10 cellular contexts compared by ENCODE assay signal in the genomic region with DNA sequence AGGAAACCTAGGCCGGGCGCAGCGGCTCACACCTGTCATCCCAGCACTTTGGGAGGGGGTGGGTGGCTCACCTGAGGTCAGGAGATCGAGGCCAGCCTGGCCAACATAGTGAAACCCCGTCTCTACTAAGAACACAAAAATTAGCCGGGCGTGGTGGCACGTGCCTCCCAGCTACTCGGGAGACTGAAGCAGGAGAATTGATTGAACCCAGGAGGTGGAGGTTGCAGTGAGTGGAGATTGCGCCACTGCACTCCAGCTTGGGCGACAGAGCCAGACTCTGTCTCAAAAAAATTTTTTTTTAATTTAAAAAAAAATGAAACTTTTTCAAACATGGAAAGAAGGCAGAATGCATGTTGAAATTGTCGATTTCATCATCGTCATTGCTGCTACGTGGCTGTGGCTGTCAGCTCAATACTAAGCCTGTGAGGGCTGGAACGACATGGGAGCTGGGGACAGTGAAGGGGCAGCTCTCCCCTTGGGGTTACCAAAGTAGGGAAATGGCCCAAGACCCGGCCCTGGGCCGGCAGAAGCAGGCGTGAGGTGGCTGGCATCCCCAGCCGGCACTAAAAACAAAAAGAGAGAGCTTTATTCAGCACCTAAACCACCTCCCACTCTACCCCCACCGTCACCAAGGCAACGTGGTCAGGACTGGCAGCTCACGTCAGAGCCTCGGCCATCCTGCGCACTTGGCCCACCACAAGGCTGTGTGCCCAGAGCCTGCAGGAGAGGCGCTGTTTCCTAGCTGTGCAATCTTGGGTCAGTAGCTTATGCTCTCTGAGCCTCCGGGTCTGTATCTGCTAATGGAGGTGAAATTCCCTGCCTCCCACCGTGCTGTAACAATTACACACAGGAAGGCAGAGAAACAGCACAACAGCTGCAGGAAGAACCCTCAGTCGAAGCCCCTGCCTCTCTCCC. TPM values are rescaled to one million over a fixed set of nuclear protein-coding genes. Genes with fewer than 3 reads are reported as not detected.
DNase-seq lines count a peak whose midpoint lies in the region; ATAC-seq and TF ChIP-seq lines count a peak whose summit lies in the region.
"Had no signal": no experiment of that assay in that cellular context is flagged by ENCODE, and none has a peak within 500 bp of the region (broad histone marks: within the 10 kb centered on the region; RNA-seq: fewer than 3 reads in every experiment).

No MANE protein-coding gene starts in this region.

- in situ Hi-C loops in G401 (cut with HindIII; ENCODE audit: low sequenced_read_pairs) = no loop called here

- TF ChIP-seq CTCF in WTC11 (IDR thresholded peaks at IDR 0.05) (no peak), fibroblast of lung (conservative IDR thresholded peaks at IDR 0.05 in 1 of 2, IDR thresholded peaks at IDR 0.05 in 1 of 2; ENCODE audit: low read depth in 1 of 2, low read length in 2 of 2) (no peak)

- H3K9ac ChIP-seq in fibroblast of lung (ENCODE audit: insufficient read depth, low read length) = no peak overlapping the region

- no peak overlapping the region for H3K4me3 ChIP-seq in fibroblast of lung (replicated peaks in 1 of 4; ENCODE audit: control extremely low read depth in 1 of 4, insufficient read depth in 1 of 4, low read depth in 3 of 4, low read length in 4 of 4)
- H3K4me3 ChIP-seq: pancreas had no signal

- H3K9me3 Mint-ChIP-seq in WTC11 = no peaks in the 10 kb centered on the region

- H3K4me3 Mint-ChIP-seq in WTC11 = no peak overlapping the region

- DNase-seq in G401 (ENCODE audit: low spot score) = peak; percentile 80
- DNase-seq in WTC11 (ENCODE audit: low spot score) = peak; percentile 64
- DNase-seq in fibroblast of lung (ENCODE audit: low read depth in 2 of 2) = peak; percentile 80 to 89
- no peak for DNase-seq in sciatic nerve (ENCODE audit: low spot score)
- DNase-seq in NCI-H2107 (lab: John Stamatoyannopoulos, UW) = no peak
- DNase-seq in NCI-H2196 treated with DMSO at 0.1 percent for 48 hours (lab: John Stamatoyannopoulos, UW; ENCODE audit: unreplicated experiment) = no peak
- DNase-seq in RKO (ENCODE audit: low spot score) = no peak
- DNase-seq: pancreas had no signal

- no peaks in the 10 kb centered on the region for H3K79me2 ChIP-seq in fibroblast of lung (ENCODE audit: control insufficient read depth, insufficient read depth, low read length)

- ATAC-seq in WTC11 (peak; percentile 93), sciatic nerve (peak; percentile 67), GM18517 (IDR thresholded peaks at IDR 0.05; ENCODE audit: unreplicated experiment) (no peak)

- CTCF ChIA-PET in WTC11 (lab: Charles Lee) = interaction anchor here (0.6 to 1.8 kb wide), 13 partner anchors 8 to 476 kb away, joined by 3 to 23 read pairs (median 3); no protein-coding TSS in a partner anchor

- H3K4me2 ChIP-seq in fibroblast of lung (ENCODE audit: extremely low read depth, insufficient read depth, low read length) = no peak overlapping the region

- POLR2A ChIA-PET in WTC11 (lab: Charles Lee) = interaction anchor here (1.2 kb wide), 1 partner anchor 31 kb away, joined by 4 read pairs; the partner anchor contains the start of gene AGPAT4

- H3K36me3 Mint-ChIP-seq in WTC11 = peaks cover 9% of the 10 kb centered on the region

- H2AFZ ChIP-seq in fibroblast of lung (ENCODE audit: low read length) = no peak overlapping the region

- H3K4me1 ChIP-seq in fibroblast of lung (ENCODE audit: control insufficient read depth, extremely low read depth, insufficient read depth, low read length) = no peaks in the 10 kb centered on the region
- H3K4me1 ChIP-seq: pancreas had no signal

- H3K9me3 ChIP-seq in fibroblast of lung (ENCODE audit: control insufficient read depth, insufficient read depth, low read depth, low read length) = no peaks in the 10 kb centered on the region
- H3K9me3 ChIP-seq: pancreas had no signal

- H3K36me3 ChIP-seq in fibroblast of lung (ENCODE audit: control insufficient read depth, insufficient read depth, low read length) = no peaks in the 10 kb centered on the region
- H3K36me3 ChIP-seq: pancreas had no signal

- peaks cover 47% of the 10 kb centered on the region for H3K4me1 Mint-ChIP-seq in WTC11

- H3K27me3 Mint-ChIP-seq in WTC11 (ENCODE audit: low read depth) = no peaks in the 10 kb centered on the region

- intact Hi-C loops in sciatic nerve (cut with DNase I) = no loop called here

- no peak overlapping the region for H3K27ac ChIP-seq in fibroblast of lung (ENCODE audit: insufficient read depth, low read length)
- H3K27ac ChIP-seq: pancreas, RWPE1 had no signal

- H3K27ac Mint-ChIP-seq in WTC11 = 0 out of 2 replicates have a peak overlapping the region, but pooled peaks have one; percentile 75

- no peaks in the 10 kb centered on the region for H4K20me1 ChIP-seq in fibroblast of lung (ENCODE audit: control insufficient read depth, extremely low read depth, insufficient read depth, low read length)

- H3K27me3 ChIP-seq in fibroblast of lung (ENCODE audit: control insufficient read depth, insufficient read depth, low read length) = no peaks in the 10 kb centered on the region
- H3K27me3 ChIP-seq: pancreas had no signal

TF ChIP-seq in WTC11, 78 proteins besides CTCF, POLR2A, EP300 and RAD21 (continues in another document):
- TF ChIP-seq ZSCAN18 (CRISPR knock-in tag; IDR thresholded peaks at IDR 0.05) = peak; percentile 66; the same call in 1 of the 2 replicates
- no peak for TF ChIP-seq SOX15 (CRISPR knock-in tag; IDR thresholded peaks at IDR 0.05)
- no peak for TF ChIP-seq TCF7 (CRISPR knock-in tag; IDR thresholded peaks at IDR 0.05; ENCODE audit: low read depth)
- peak; percentile 99 for TF ChIP-seq ZNF121 (CRISPR knock-in tag; IDR thresholded peaks at IDR 0.05)
- no peak for TF ChIP-seq OVOL2 (CRISPR knock-in tag; IDR thresholded peaks at IDR 0.05; ENCODE audit: borderline replicate concordance)
- TF ChIP-seq E2F5 (CRISPR knock-in tag; IDR thresholded peaks at IDR 0.05) = no peak
- peak; percentile 72; the same call in 1 of the 2 replicates for TF ChIP-seq TEAD1 (CRISPR knock-in tag; IDR thresholded peaks at IDR 0.05)
- TF ChIP-seq, protein P1, sequence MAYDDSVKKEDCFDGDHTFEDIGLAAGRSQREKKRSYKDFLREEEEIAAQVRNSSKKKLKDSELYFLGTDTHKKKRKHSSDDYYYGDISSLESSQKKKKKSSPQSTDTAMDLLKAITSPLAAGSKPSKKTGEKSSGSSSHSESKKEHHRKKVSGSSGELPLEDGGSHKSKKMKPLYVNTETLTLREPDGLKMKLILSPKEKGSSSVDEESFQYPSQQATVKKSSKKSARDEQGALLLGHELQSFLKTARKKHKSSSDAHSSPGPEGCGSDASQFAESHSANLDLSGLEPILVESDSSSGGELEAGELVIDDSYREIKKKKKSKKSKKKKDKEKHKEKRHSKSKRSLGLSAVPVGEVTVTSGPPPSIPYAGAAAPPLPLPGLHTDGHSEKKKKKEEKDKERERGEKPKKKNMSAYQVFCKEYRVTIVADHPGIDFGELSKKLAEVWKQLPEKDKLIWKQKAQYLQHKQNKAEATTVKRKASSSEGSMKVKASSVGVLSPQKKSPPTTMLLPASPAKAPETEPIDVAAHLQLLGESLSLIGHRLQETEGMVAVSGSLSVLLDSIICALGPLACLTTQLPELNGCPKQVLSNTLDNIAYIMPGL (CRISPR knock-in tag; IDR thresholded peaks at IDR 0.05) = no peak
- peak; percentile 91 for TF ChIP-seq GTF2I (CRISPR knock-in tag; conservative IDR thresholded peaks at IDR 0.05)
- TF ChIP-seq IRF2 (CRISPR knock-in tag; IDR thresholded peaks at IDR 0.05; ENCODE audit: borderline replicate concordance, low read depth) = no peak
- no peak for TF ChIP-seq ZNF423 (CRISPR knock-in tag; IDR thresholded peaks at IDR 0.05)
- no peak for TF ChIP-seq ZNF281 (CRISPR knock-in tag; IDR thresholded peaks at IDR 0.05)

RNA-seq across cellular contexts. Expression of gene AGPAT4, which starts 30.8 kb away (rescaled TPM):
- total RNA-seq in G401 (2014; rRNA removed; shearing (Covaris generic)) = 3.6 TPM in 2 replicates
- 19.7 to 27.4 TPM (median 25.3 TPM) in 3 replicates for total RNA-seq in WTC11 (2021)
- total RNA-seq in fibroblast of lung = 6.9 and 8.4 TPM in 2 replicates
- 4.7 and 5.0 TPM in 2 replicates for polyA plus RNA-seq in fibroblast of lung
- polyA plus RNA-seq in fibroblast of lung (2012) = 3.0 and 3.9 TPM in 2 replicates
- polyA minus RNA-seq in fibroblast of lung (ENCODE audit: low replicate concordance) = 2.6 and 2.8 TPM in 2 replicates
- 25.7 TPM for total RNA-seq in sciatic nerve

Comparison
In these comparisons a context has a peak if more than half of its experiments do, and no peak if none do; other contexts are left out.
1. DNase-seq: peak in G401 (single experiment), WTC11 (single experiment) and fibroblast of lung (2 of 2); none in sciatic nerve (single experiment), NCI-H2107 (single experiment), NCI-H2196 treated with DMSO at 0.1 percent for 48 hours (single experiment) and RKO (single experiment).